In the genomic region with DNA sequence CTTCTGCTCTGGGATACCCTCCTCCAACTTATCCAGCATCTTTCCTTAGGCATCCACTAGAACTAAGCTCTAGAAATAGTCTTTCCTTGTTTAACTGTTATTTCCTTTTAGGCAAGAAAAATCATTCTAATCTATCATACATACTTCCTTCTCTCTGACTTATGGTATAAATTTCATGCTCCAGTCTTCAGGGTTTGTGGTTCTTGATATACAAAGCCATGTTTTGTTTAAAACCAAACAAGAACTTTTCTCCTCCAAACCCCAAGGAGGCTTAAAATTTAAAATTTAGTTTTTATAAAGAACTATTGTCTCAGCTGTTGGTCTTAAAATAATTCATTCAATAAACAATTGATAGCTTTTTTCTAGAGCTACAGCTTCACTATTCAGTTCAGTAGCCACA, we compare ENCODE assay signal across 1 cellular context.
A peak's percentile ranks its signal among the peaks of the same experiment; 100 is the strongest.
TF ChIP-seq lines count a peak whose summit lies in the region.

No MANE protein-coding gene starts in this region.

TF ChIP-seq in K562, 482 proteins besides CTCF, POLR2A, EP300 and RAD21 (continued from another document):
- TF ChIP-seq ZBTB49 (CRISPR knock-in tag; IDR thresholded peaks at IDR 0.05; ENCODE audit: borderline replicate concordance) (no peak), CSDE1 (IDR thresholded peaks at IDR 0.05) (peak in 1 of 2 experiments; percentile 18; a peak in 1 of 4 replicates), NFRKB (IDR thresholded peaks at IDR 0.05; ENCODE audit: low read depth) (0 out of 2 replicates have a peak, but pooled peaks have one; percentile 43), POLR2H (tag; IDR thresholded peaks at IDR 0.05; ENCODE audit: low read depth) (peak; percentile 4; the same call in 1 of the 2 replicates)
TF ChIP-seq in K562: peak in this region for 4.
